15 cellular contexts compared by ENCODE assay signal in the genomic region with DNA sequence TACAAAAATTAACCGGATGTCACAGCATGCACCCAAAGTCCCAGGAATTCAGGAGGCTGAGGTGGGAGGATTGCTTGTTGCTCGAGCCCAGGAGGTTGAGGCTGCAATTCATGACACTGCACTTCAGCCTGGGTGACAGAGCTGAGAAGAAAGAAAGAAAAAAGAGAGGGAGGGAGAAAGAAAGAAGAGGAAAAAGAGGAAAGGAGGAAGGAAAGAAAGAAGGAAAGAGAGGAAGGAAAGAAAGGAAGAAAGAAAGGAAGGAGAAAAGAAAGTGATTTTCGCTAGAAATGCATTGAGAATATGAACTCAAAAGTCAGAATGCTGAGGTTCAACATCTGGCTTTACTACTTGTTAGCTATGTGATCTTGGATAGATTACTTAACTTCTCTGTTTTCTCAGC. TPM values are rescaled to one million over a fixed set of nuclear protein-coding genes. Genes with fewer than 3 reads are reported as not detected.
DNase-seq lines count a peak whose midpoint lies in the region; ATAC-seq and TF ChIP-seq lines count a peak whose summit lies in the region.
"Had no signal": no experiment of that assay in that cellular context is flagged by ENCODE, and none has a peak within 500 bp of the region (broad histone marks: within the 10 kb centered on the region; RNA-seq: fewer than 3 reads in every experiment).

No MANE protein-coding gene starts in this region.

- H3K4me3 ChIP-seq in BLaER1 treated with 17β-estradiol and CSF1 and Interleukin-3, amounts not matched to agents 10 nM and 100 nM: peak overlapping the region in 1 of 10 experiments; percentile 17; a peak in 1 of 20 replicates
- H3K4me3 ChIP-seq: lung had no signal

- no peak for ATAC-seq in activated T-helper 17 cell treated with anti-CD3 and anti-CD28 coated beads, Interleukin-2, amount 50 U/mL, for 72 hours (replicated peaks)
- ATAC-seq in naive thymus-derived CD8-positive, alpha-beta T cell: no peak
- ATAC-seq in HG03139 (IDR thresholded peaks at IDR 0.05; ENCODE audit: unreplicated experiment) (no peak), HG03354 (IDR thresholded peaks at IDR 0.05; ENCODE audit: poor library complexity, severe bottlenecking, unreplicated experiment) (no peak), HG02885 (IDR thresholded peaks at IDR 0.05; ENCODE audit: poor library complexity, unreplicated experiment) (no peak)
- ATAC-seq: esophagus mucosa had no signal

- intact Hi-C loops in Calu3 (cut with micrococcal nuclease; ENCODE audit: unreplicated experiment): no loop called here

- H3K27me3 ChIP-seq in BLaER1 treated with 17β-estradiol and CSF1 and Interleukin-3, amounts not matched to agents 10 nM and 100 nM: no peaks in the 10 kb centered on the region

- CTCF ChIA-PET in Calu3 (lab: Charles Lee): interaction anchor here (0.7 kb wide), 1 partner anchor 340 kb away, joined by 3 read pairs; no protein-coding TSS in a partner anchor

- H3K36me3 ChIP-seq in BLaER1 treated with 17β-estradiol and CSF1 and Interleukin-3, amounts not matched to agents 10 nM and 100 nM: peaks cover 0 to 25% (median 13%) of the 10 kb centered on the region in 11 experiments; a peak in 13 of 22 replicates

- H3K9me3 Mint-ChIP-seq in Calu3 (ENCODE audit: low read depth, unreplicated experiment): no peaks in the 10 kb centered on the region
- no peaks in the 10 kb centered on the region for H3K9me3 Mint-ChIP-seq in activated T-helper 17 cell treated with anti-CD3 and anti-CD28 coated beads, Interleukin-2, amount 50 U/mL, for 72 hours
- H3K9me3 Mint-ChIP-seq in naive thymus-derived CD8-positive, alpha-beta T cell: no peaks in the 10 kb centered on the region

- peak overlapping the region; percentile 72 to 91 (median 81) for H3K4me2 ChIP-seq in BLaER1 treated with 17β-estradiol and CSF1 and Interleukin-3, amounts not matched to agents 10 nM and 100 nM

- peak overlapping the region in 10 of 11 experiments; percentile 4 to 71 (median 63); a peak in 19 of 22 replicates for H3K27ac ChIP-seq in BLaER1 treated with 17β-estradiol and CSF1 and Interleukin-3, amounts not matched to agents 10 nM and 100 nM
- H3K27ac ChIP-seq: RWPE1 had no signal

- peaks cover 60 to 100% (median 97%) of the 10 kb centered on the region in 11 experiments for H4K20me1 ChIP-seq in BLaER1 treated with 17β-estradiol and CSF1 and Interleukin-3, amounts not matched to agents 10 nM and 100 nM

- peaks cover 64% of the 10 kb centered on the region for H3K4me1 Mint-ChIP-seq in Calu3 (ENCODE audit: low read depth, unreplicated experiment)
- peaks cover 78% of the 10 kb centered on the region for H3K4me1 Mint-ChIP-seq in activated T-helper 17 cell treated with anti-CD3 and anti-CD28 coated beads, Interleukin-2, amount 50 U/mL, for 72 hours
- H3K4me1 Mint-ChIP-seq in naive thymus-derived CD8-positive, alpha-beta T cell: peaks cover 43 to 96% (median 95%) of the 10 kb centered on the region in 4 donors

- peaks cover 0 to 6% (median 0%) of the 10 kb centered on the region in 11 experiments; a peak in 1 of 22 replicates for H3K9me3 ChIP-seq in BLaER1 treated with 17β-estradiol and CSF1 and Interleukin-3, amounts not matched to agents 10 nM and 100 nM (replicated peaks in 1 of 11)

- TF ChIP-seq CTCF in Calu3 (IDR thresholded peaks at IDR 0.05; ENCODE audit: unreplicated experiment): no peak

- H3K4me3 Mint-ChIP-seq in Calu3 (ENCODE audit: low read depth, unreplicated experiment): no peak overlapping the region
- H3K4me3 Mint-ChIP-seq in activated T-helper 17 cell treated with anti-CD3 and anti-CD28 coated beads, Interleukin-2, amount 50 U/mL, for 72 hours: peak overlapping the region; percentile 41
- peak overlapping the region in 8 of 10 donors; percentile 3 to 73 (median 56) for H3K4me3 Mint-ChIP-seq in naive thymus-derived CD8-positive, alpha-beta T cell

- POLR2A ChIA-PET in naive thymus-derived CD8-positive, alpha-beta T cell (lab: Charles Lee): no interaction called here

- H3K27me3 Mint-ChIP-seq in Calu3 (ENCODE audit: unreplicated experiment): no peaks in the 10 kb centered on the region
- no peaks in the 10 kb centered on the region for H3K27me3 Mint-ChIP-seq in activated T-helper 17 cell treated with anti-CD3 and anti-CD28 coated beads, Interleukin-2, amount 50 U/mL, for 72 hours
- no peaks in the 10 kb centered on the region for H3K27me3 Mint-ChIP-seq in naive thymus-derived CD8-positive, alpha-beta T cell

- DNase-seq in Calu3 (no peak), COLO668 (lab: John Stamatoyannopoulos, UW; ENCODE audit: unreplicated experiment) (no peak)
- DNase-seq in naive thymus-derived CD8-positive, alpha-beta T cell: no peak
- DNase-seq: activated naive CD4-positive, alpha-beta T cell treated with anti-CD3 and anti-CD28 coated beads, Interleukin-2, amount 50 U/mL, for 16 hours; DMS53; IMR-90; NCI-H82 had no signal

- peak overlapping the region; percentile 15 for H3K27ac Mint-ChIP-seq in Calu3 (ENCODE audit: unreplicated experiment)
- peak overlapping the region; percentile 61 for H3K27ac Mint-ChIP-seq in activated T-helper 17 cell treated with anti-CD3 and anti-CD28 coated beads, Interleukin-2, amount 50 U/mL, for 72 hours
- H3K27ac Mint-ChIP-seq in naive thymus-derived CD8-positive, alpha-beta T cell: peak overlapping the region; percentile 58 to 92 (median 71)

- BruUV-seq in Calu3 (replicated peaks; lab: Mats Ljungman, UMichigan): no TSS peak

- peaks cover 85 to 97% (median 93%) of the 10 kb centered on the region in 10 experiments for H3K4me1 ChIP-seq in BLaER1 treated with 17β-estradiol and CSF1 and Interleukin-3, amounts not matched to agents 10 nM and 100 nM

- H3K36me3 Mint-ChIP-seq in Calu3 (ENCODE audit: insufficient read depth, unreplicated experiment): peaks cover 5% of the 10 kb centered on the region
- H3K36me3 Mint-ChIP-seq in activated T-helper 17 cell treated with anti-CD3 and anti-CD28 coated beads, Interleukin-2, amount 50 U/mL, for 72 hours (ENCODE audit: low read depth): peaks cover 6% of the 10 kb centered on the region
- H3K36me3 Mint-ChIP-seq in naive thymus-derived CD8-positive, alpha-beta T cell: peaks cover 0 to 6% (median 0%) of the 10 kb centered on the region in 3 donors

- peak overlapping the region in 7 of 11 experiments; percentile 5 to 31 (median 16); a peak in 8 of 22 replicates for H3K9ac ChIP-seq in BLaER1 treated with 17β-estradiol and CSF1 and Interleukin-3, amounts not matched to agents 10 nM and 100 nM

RNA-seq across cellular contexts. Expression of a gene that starts 6.6 kb away (rescaled TPM):
- total RNA-seq in Calu3 (2022): 76.2 and 93.6 TPM in 2 replicates
- total RNA-seq in activated T-helper 17 cell treated with anti-CD3 and anti-CD28 coated beads, Interleukin-2, amount 50 U/mL, for 72 hours: 10 to 100 TPM; 60.0 to 68.3 TPM
- total RNA-seq in naive thymus-derived CD8-positive, alpha-beta T cell: 100 to 1,000 TPM; 131 to 147 TPM
- polyA plus RNA-seq in naive thymus-derived CD8-positive, alpha-beta T cell: 10 to 100 TPM; 48.4 to 67.3 (median 57.7) TPM

Comparison
In these comparisons a context has a peak if more than half of its experiments do, and no peak if none do; other contexts are left out.
1. H3K27ac Mint-ChIP-seq: peak in every context shown above with its lines; median percentile 71 in naive thymus-derived CD8-positive, alpha-beta T cell; 61 in activated T-helper 17 cell treated with anti-CD3 and anti-CD28 coated beads, Interleukin-2, amount 50 U/mL, for 72 hours; 15 in Calu3.